ENCODE assay signal across 1 cellular context in genomic region chr3:186990282-186990681, GRCh38.
TF ChIP-seq lines count a peak whose summit lies in the region.

No MANE protein-coding gene starts in this region.

TF ChIP-seq in WTC11, 78 proteins besides CTCF, POLR2A, EP300 and RAD21 (continued from another document):
- TF ChIP-seq ZNF512 (CRISPR knock-in tag; IDR thresholded peaks at IDR 0.05; ENCODE audit: borderline replicate concordance) (no peak), ZBTB21 (CRISPR knock-in tag; IDR thresholded peaks at IDR 0.05; ENCODE audit: borderline replicate concordance) (no peak), SMAD3 (CRISPR knock-in tag; IDR thresholded peaks at IDR 0.05; ENCODE audit: borderline replicate concordance) (no peak), FOXP1 (CRISPR knock-in tag; IDR thresholded peaks at IDR 0.05; ENCODE audit: borderline replicate concordance) (no peak), FOXJ3 (CRISPR knock-in tag; IDR thresholded peaks at IDR 0.05; ENCODE audit: borderline replicate concordance) (no peak), OVOL2 (CRISPR knock-in tag; IDR thresholded peaks at IDR 0.05; ENCODE audit: borderline replicate concordance) (no peak)
